1 cellular context compared by ENCODE assay signal in genomic region chr10:69406816-69407580, GRCh38.
TF ChIP-seq lines count a peak whose summit lies in the region.

No MANE protein-coding gene starts in this region.

TF ChIP-seq in K562, 482 proteins besides CTCF, POLR2A, EP300 and RAD21 (continued from another document):
- TF ChIP-seq ZNF655 (CRISPR knock-in tag; IDR thresholded peaks at IDR 0.05) (no peak), THAP7 (CRISPR knock-in tag; IDR thresholded peaks at IDR 0.05) (no peak), MYNN (IDR thresholded peaks at IDR 0.05) (peak; percentile 30; the same call in 1 of the 2 replicates), MYNN (CRISPR knock-in tag; IDR thresholded peaks at IDR 0.05) (no peak), MTF1 (CRISPR knock-in tag; IDR thresholded peaks at IDR 0.05; ENCODE audit: borderline replicate concordance) (no peak), POLR2G (IDR thresholded peaks at IDR 0.05; ENCODE audit: low read depth, low read length) (peak; percentile 53), THRB (CRISPR knock-in tag; conservative IDR thresholded peaks at IDR 0.05) (no peak), TBP (optimal IDR thresholded peaks at IDR 0.05; ENCODE audit: low read depth, low read length) (no peak), KLF6 (CRISPR knock-in tag; IDR thresholded peaks at IDR 0.05; ENCODE audit: borderline replicate concordance) (no peak)
